Comparison of ENCODE assay signal across 14 cellular contexts in the genomic region with DNA sequence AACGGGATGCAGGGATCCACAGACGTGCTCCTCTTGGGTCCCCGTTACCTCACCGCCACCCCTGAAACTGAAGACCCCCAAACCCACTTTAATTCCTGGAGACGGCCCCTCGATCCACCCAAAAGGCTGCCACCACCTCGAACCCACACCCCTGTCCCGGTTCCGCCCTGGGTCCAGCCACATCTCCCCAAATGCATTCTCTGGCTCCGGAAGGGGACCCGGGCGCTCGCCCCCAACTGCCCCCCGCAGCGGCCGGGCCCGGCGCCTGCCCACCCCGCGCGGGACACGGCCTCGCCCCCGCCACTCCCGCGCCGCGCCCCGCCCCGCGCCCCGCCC. TPM values are rescaled to one million over a fixed set of nuclear protein-coding genes. Genes with fewer than 3 reads are reported as not detected.
A peak's percentile ranks its signal among the peaks of the same experiment; 100 is the strongest.
DNase-seq lines count a peak whose midpoint lies in the region; ATAC-seq and TF ChIP-seq lines count a peak whose summit lies in the region.
"Had no signal": no experiment of that assay in that cellular context is flagged by ENCODE, and none has a peak within 500 bp of the region (broad histone marks: within the 10 kb centered on the region; RNA-seq: fewer than 3 reads in every experiment).

No MANE protein-coding gene starts in this region.

- peaks cover 37% of the 10 kb centered on the region for H3K4me1 ChIP-seq in hepatocyte (ENCODE audit: insufficient read depth)
- peaks cover 10% of the 10 kb centered on the region for H3K4me1 ChIP-seq in smooth muscle cell (ENCODE audit: low read depth)
- peaks cover 6% of the 10 kb centered on the region for H3K4me1 ChIP-seq in OCI-LY7 (ENCODE audit: insufficient read depth, low read length, poor library complexity, severe bottlenecking)

- H3K4me3 ChIP-seq in GM12875 (ENCODE audit: low read depth, low read length) (peak overlapping the region; percentile 29), astrocyte of the cerebellum (ENCODE audit: low read depth, low read length) (peak overlapping the region; percentile 56), hepatocyte (no peak overlapping the region), smooth muscle cell (peak overlapping the region; percentile 60), OCI-LY7 (ENCODE audit: low read depth, low read length, poor library complexity, severe bottlenecking) (no peak overlapping the region)

- H3K4me2 ChIP-seq in hepatocyte = peak overlapping the region; percentile 97
- peak overlapping the region; percentile 99 for H3K4me2 ChIP-seq in smooth muscle cell
- no peak overlapping the region for H3K4me2 ChIP-seq in OCI-LY7 (ENCODE audit: low read length)

- no peak for DNase-seq in astrocyte of the cerebellum (ENCODE audit: low read depth)
- no peak for DNase-seq in hepatocyte (ENCODE audit: low spot score)
- no peak for DNase-seq in smooth muscle cell (lab: John Stamatoyannopoulos, UW; ENCODE audit: unreplicated experiment)
- DNase-seq in OCI-LY7 (ENCODE audit: low spot score) = no peak
- no peak for DNase-seq in activated CD4-positive, CD25-positive, alpha-beta regulatory T cell (lab: John Stamatoyannopoulos, UW)
- DNase-seq in NCI-H2227 treated with DMSO at 0.1 percent for 48 hours (lab: John Stamatoyannopoulos, UW) = no peak
- DNase-seq: activated naive CD4-positive, alpha-beta T cell treated with anti-CD3 and anti-CD28 coated beads, Interleukin-2, amount 50 U/mL, for 16 hours; DMS 273 treated with DMSO at 0.1 percent for 48 hours; erythroblast; NCI-H187; stimulated activated CD4-positive, alpha-beta T cell treated with anti-CD3 and anti-CD28 coated beads, Interleukin-1b, Interleukin-23, amount 100 ng/mL, for 48 hours had no signal

- BruUV-seq in OCI-LY7 (replicated peaks; lab: Mats Ljungman, UMichigan) = no TSS peak

- in situ Hi-C loops in astrocyte of the cerebellum (cut with HindIII; ENCODE audit: low sequenced_read_pairs) = no loop called here

- H3K79me2 ChIP-seq in hepatocyte = peaks cover 25% of the 10 kb centered on the region
- H3K79me2 ChIP-seq in smooth muscle cell (ENCODE audit: low read depth) = peaks cover 18% of the 10 kb centered on the region
- no peaks in the 10 kb centered on the region for H3K79me2 ChIP-seq in OCI-LY7 (ENCODE audit: insufficient read depth, low read depth, low read length)

- intact Hi-C loops in OCI-LY7 (cut with micrococcal nuclease; ENCODE audit: unreplicated experiment) = no loop called here

- no peaks in the 10 kb centered on the region for H3K9me3 ChIP-seq in hepatocyte (ENCODE audit: low read depth)
- no peaks in the 10 kb centered on the region for H3K9me3 ChIP-seq in smooth muscle cell (replicated peaks; ENCODE audit: low read depth)
- H3K9me3 ChIP-seq in OCI-LY7 (ENCODE audit: low read length) = no peaks in the 10 kb centered on the region

- WGBS in hepatocyte (ENCODE audit: low lambda C conversion rate, missing lambda C conversion rate) = 80% methylated on average over 2 of the region's 32 CpGs
- 13% methylated on average over 22 of the region's 32 CpGs for WGBS in smooth muscle cell (ENCODE audit: low lambda C conversion rate)

- H3K27me3 ChIP-seq in hepatocyte = no peaks in the 10 kb centered on the region
- H3K27me3 ChIP-seq in smooth muscle cell (ENCODE audit: low read depth) = no peaks in the 10 kb centered on the region

- H3K27ac ChIP-seq in hepatocyte = peak overlapping the region; percentile 99
- H3K27ac ChIP-seq in smooth muscle cell (ENCODE audit: low read depth) = peak overlapping the region; percentile 98
- no peak overlapping the region for H3K27ac ChIP-seq in OCI-LY7 (ENCODE audit: low read depth, low read length, poor library complexity, severe bottlenecking)

- peaks cover 9% of the 10 kb centered on the region for H3F3A ChIP-seq in smooth muscle cell (ENCODE audit: low read depth)

- no peak for ATAC-seq in activated T-helper 17 cell treated with anti-CD3 and anti-CD28 coated beads, Interleukin-2, amount 50 U/mL, for 72 hours (replicated peaks)

- CTCF ChIA-PET in OCI-LY7 (lab: Charles Lee; ENCODE audit: unreplicated experiment) = no interaction called here

- H4K20me1 ChIP-seq in hepatocyte (ENCODE audit: insufficient read depth, poor library complexity, severe bottlenecking) (no peaks in the 10 kb centered on the region), smooth muscle cell (ENCODE audit: low read depth) (peaks cover 20% of the 10 kb centered on the region), OCI-LY7 (ENCODE audit: insufficient read depth, low read length) (no peaks in the 10 kb centered on the region; the same call in 1 of the 2 replicates)

- H3K4me1 Mint-ChIP-seq in activated T-helper 17 cell treated with anti-CD3 and anti-CD28 coated beads, Interleukin-2, amount 50 U/mL, for 72 hours = no peaks in the 10 kb centered on the region

- no peak overlapping the region for H3K4me3 Mint-ChIP-seq in activated T-helper 17 cell treated with anti-CD3 and anti-CD28 coated beads, Interleukin-2, amount 50 U/mL, for 72 hours

- POLR2A ChIA-PET in OCI-LY7 (lab: Charles Lee) = no interaction called here

- peaks cover 8% of the 10 kb centered on the region for H3K27me3 Mint-ChIP-seq in activated T-helper 17 cell treated with anti-CD3 and anti-CD28 coated beads, Interleukin-2, amount 50 U/mL, for 72 hours

- no peak overlapping the region for H3K27ac Mint-ChIP-seq in activated T-helper 17 cell treated with anti-CD3 and anti-CD28 coated beads, Interleukin-2, amount 50 U/mL, for 72 hours

- no peaks in the 10 kb centered on the region for H3K36me3 Mint-ChIP-seq in activated T-helper 17 cell treated with anti-CD3 and anti-CD28 coated beads, Interleukin-2, amount 50 U/mL, for 72 hours (ENCODE audit: low read depth)

- H3K9me3 Mint-ChIP-seq in activated T-helper 17 cell treated with anti-CD3 and anti-CD28 coated beads, Interleukin-2, amount 50 U/mL, for 72 hours = no peaks in the 10 kb centered on the region

- H2AFZ ChIP-seq in hepatocyte (no peak overlapping the region), smooth muscle cell (ENCODE audit: low read depth) (no peak overlapping the region), OCI-LY7 (ENCODE audit: low read length) (no peak overlapping the region)

- no peaks in the 10 kb centered on the region for H3K36me3 ChIP-seq in hepatocyte (replicated peaks; ENCODE audit: insufficient read depth, low read depth)
- H3K36me3 ChIP-seq in smooth muscle cell (ENCODE audit: low read depth) = no peaks in the 10 kb centered on the region
- no peaks in the 10 kb centered on the region for H3K36me3 ChIP-seq in OCI-LY7 (ENCODE audit: insufficient read depth, low read length)

- no peaks in the 10 kb centered on the region for H3K9me2 ChIP-seq in hepatocyte (replicated peaks; ENCODE audit: insufficient read depth)
- H3K9me2 ChIP-seq in OCI-LY7 (ENCODE audit: insufficient read depth, low read length) = no peaks in the 10 kb centered on the region

- TF ChIP-seq CTCF in GM12875 (IDR thresholded peaks at IDR 0.05; ENCODE audit: borderline replicate concordance, insufficient read depth, low read depth, low read length) (no peak), astrocyte of the cerebellum (IDR thresholded peaks at IDR 0.05; ENCODE audit: low read depth, low read length, missing control alignments) (no peak), hepatocyte (IDR thresholded peaks at IDR 0.05; ENCODE audit: poor library complexity) (no peak), smooth muscle cell (IDR thresholded peaks at IDR 0.05; ENCODE audit: borderline replicate concordance, insufficient read depth, poor library complexity, severe bottlenecking) (no peak), OCI-LY7 (conservative IDR thresholded peaks at IDR 0.05; ENCODE audit: low read length) (no peak)

- H3K9ac ChIP-seq in smooth muscle cell (ENCODE audit: low read depth) = peak overlapping the region; percentile 95

RNA-seq across cellular contexts. Expression of a gene that starts 0.2 kb away (rescaled TPM):
- total RNA-seq in hepatocyte (106 and 131 TPM in 2 replicates), smooth muscle cell (117 and 132 TPM in 2 replicates), OCI-LY7 (2022) (6.5 and 7.3 TPM in 2 replicates)
- polyA plus RNA-seq in hepatocyte (171 and 209 TPM in 2 replicates), smooth muscle cell (153 and 172 TPM in 2 replicates)
- total RNA-seq in OCI-LY7 (2014; rRNA removed; shearing (Covaris generic)) = 3.4 and 5.7 TPM in 2 replicates
- total RNA-seq in activated T-helper 17 cell treated with anti-CD3 and anti-CD28 coated beads, Interleukin-2, amount 50 U/mL, for 72 hours = 1 to 10 TPM; 7.0 to 9.1 TPM

RNA-seq across cellular contexts. Expression of a gene that starts 13.0 kb away (rescaled TPM):
- total RNA-seq in hepatocyte (42.7 and 43.9 TPM in 2 replicates), smooth muscle cell (19.8 and 24.6 TPM in 2 replicates), OCI-LY7 (2022) (104 and 106 TPM in 2 replicates)
- polyA plus RNA-seq in hepatocyte (84.7 and 89.6 TPM in 2 replicates), smooth muscle cell (55.7 and 60.4 TPM in 2 replicates)
- total RNA-seq in OCI-LY7 (2014; rRNA removed; shearing (Covaris generic)) = 85.8 and 98.6 TPM in 2 replicates
- 100 to 1,000 TPM in 1 of 2 donors, 10 to 100 TPM in 1; 74.0 to 103 TPM for total RNA-seq in activated T-helper 17 cell treated with anti-CD3 and anti-CD28 coated beads, Interleukin-2, amount 50 U/mL, for 72 hours

RNA-seq across cellular contexts. Expression of a gene that starts 19.3 kb away (rescaled TPM):
- total RNA-seq in hepatocyte (0.16 and 2.4 TPM in 2 replicates), smooth muscle cell (not detected in 2 replicates), OCI-LY7 (2022) (not detected in 2 replicates)
- polyA plus RNA-seq in hepatocyte (1.2 TPM in 1 of 2 replicates, not detected in the other), smooth muscle cell (not detected in 2 replicates)
- total RNA-seq in OCI-LY7 (2014; rRNA removed; shearing (Covaris generic)) = not detected in 2 replicates
- not detected for total RNA-seq in activated T-helper 17 cell treated with anti-CD3 and anti-CD28 coated beads, Interleukin-2, amount 50 U/mL, for 72 hours
- total RNA-seq: subcutaneous adipose tissue had no signal

RNA-seq across cellular contexts. Expression of a gene that starts 32.8 kb away (rescaled TPM):
- 27.2 and 34.9 TPM in 2 replicates for total RNA-seq in hepatocyte
- 22.1 and 23.0 TPM in 2 replicates for polyA plus RNA-seq in hepatocyte
- 11.1 and 17.1 TPM in 2 replicates for total RNA-seq in smooth muscle cell
- polyA plus RNA-seq in smooth muscle cell = 16.6 and 21.3 TPM in 2 replicates
- 1.4 TPM in 1 of 2 replicates, not detected in the other for total RNA-seq in OCI-LY7 (2014; rRNA removed; shearing (Covaris generic))
- total RNA-seq in OCI-LY7 (2022) = 0.42 and 1.2 TPM in 2 replicates
- under 1 TPM in 1 of 2 donors, not detected in 1; 0.26 TPM for total RNA-seq in activated T-helper 17 cell treated with anti-CD3 and anti-CD28 coated beads, Interleukin-2, amount 50 U/mL, for 72 hours

RNA-seq across cellular contexts. Expression of a gene that starts 36.3 kb away (rescaled TPM):
- total RNA-seq in hepatocyte (0.20 TPM in 1 of 2 replicates, not detected in the other), smooth muscle cell (not detected in 2 replicates), OCI-LY7 (2022) (0.48 and 0.53 TPM in 2 replicates)
- polyA plus RNA-seq in hepatocyte (0.18 and 0.70 TPM in 2 replicates), smooth muscle cell (0.18 TPM in 2 replicates)
- 0.21 TPM in 1 of 2 replicates, not detected in the other for total RNA-seq in OCI-LY7 (2014; rRNA removed; shearing (Covaris generic))
- total RNA-seq in activated T-helper 17 cell treated with anti-CD3 and anti-CD28 coated beads, Interleukin-2, amount 50 U/mL, for 72 hours = 1 to 10 TPM in 1 of 2 donors, not detected in 1; 1.7 TPM

Comparison
In these comparisons a context has a peak if more than half of its experiments do, and no peak if none do; other contexts are left out.
1. H3K4me3 ChIP-seq: peak in GM12875 (single experiment), astrocyte of the cerebellum (single experiment) and smooth muscle cell (single experiment); none in hepatocyte (single experiment) and OCI-LY7 (single experiment).
2. RNA of a gene that starts 0.2 kb away (total RNA-seq): 117 to 132 TPM in smooth muscle cell and 106 to 131 TPM in hepatocyte; 7.0 to 9.1 TPM in activated T-helper 17 cell treated with anti-CD3 and anti-CD28 coated beads, Interleukin-2, amount 50 U/mL, for 72 hours and 3.4 to 7.3 TPM in OCI-LY7; every median in the first group is over 10 times any median in the second.